In genomic region chr15:95864467-95864886, GRCh38 we compare ENCODE assay signal across 15 cellular contexts.
DNase-seq lines count a peak whose midpoint lies in the region; ATAC-seq and TF ChIP-seq lines count a peak whose summit lies in the region.
"Had no signal": no experiment of that assay in that cellular context is flagged by ENCODE, and none has a peak within 500 bp of the region (broad histone marks: within the 10 kb centered on the region; RNA-seq: fewer than 3 reads in every experiment).

No MANE protein-coding gene starts in this region.

- peak overlapping the region; percentile 23 for H3K27ac Mint-ChIP-seq in CD8-positive, alpha-beta T cell
- H3K27ac Mint-ChIP-seq: B cell had no signal

- no peak overlapping the region for H3K27ac ChIP-seq in CD8-positive, alpha-beta T cell (ENCODE audit: low read depth, low read length)
- H3K27ac ChIP-seq in tibial artery (no peak overlapping the region), esophagus squamous epithelium (no peak overlapping the region), PC-3 (ENCODE audit: low read length) (no peak overlapping the region)
- H3K27ac ChIP-seq: psoas muscle had no signal

- POLR2A ChIA-PET in CD8-positive, alpha-beta T cell (lab: Charles Lee): interaction anchor here (0.9 to 1.4 kb wide), 2 partner anchors 10 to 15 kb away, joined by 3 read pairs; no protein-coding TSS in a partner anchor
- POLR2A ChIA-PET in PC-3 (lab: Charles Lee; ENCODE audit: unreplicated experiment): interaction anchor here (0.6 kb wide), 1 partner anchor 120 kb away, joined by 3 read pairs; no protein-coding TSS in a partner anchor

- H3K27me3 Mint-ChIP-seq in CD8-positive, alpha-beta T cell (ENCODE audit: low read depth): peaks cover 3% of the 10 kb centered on the region
- H3K27me3 Mint-ChIP-seq: B cell had no signal

- H3K4me1 Mint-ChIP-seq in CD8-positive, alpha-beta T cell (ENCODE audit: low read depth): peaks cover 24% of the 10 kb centered on the region
- H3K4me1 Mint-ChIP-seq: B cell had no signal

- no peak for TF ChIP-seq CTCF in CD8-positive, alpha-beta T cell (IDR thresholded peaks at IDR 0.05)
- no peak for TF ChIP-seq CTCF in tibial artery (IDR thresholded peaks at IDR 0.05)
- no peak for TF ChIP-seq CTCF in esophagus squamous epithelium (IDR thresholded peaks at IDR 0.05)
- TF ChIP-seq CTCF in PC-3 (conservative IDR thresholded peaks at IDR 0.05; ENCODE audit: low read depth, low read length): no peak

- no peak overlapping the region for H3K9ac ChIP-seq in PC-3 (ENCODE audit: low read length)

- no peaks in the 10 kb centered on the region for H3K9me2 ChIP-seq in PC-3 (replicated peaks; ENCODE audit: low read length)

- no peak overlapping the region for H3K4me2 ChIP-seq in PC-3 (ENCODE audit: low read length)

- H4K20me1 ChIP-seq in PC-3 (ENCODE audit: low read length): no peaks in the 10 kb centered on the region

- peak; percentile 61 for ATAC-seq in CD8-positive, alpha-beta T cell
- peak; percentile 86 for ATAC-seq in GM18907 (IDR thresholded peaks at IDR 0.05; ENCODE audit: unreplicated experiment)
- peak; percentile 76 for ATAC-seq in HG02884 (IDR thresholded peaks at IDR 0.05; ENCODE audit: unreplicated experiment)
- ATAC-seq in HG03175 (IDR thresholded peaks at IDR 0.05; ENCODE audit: unreplicated experiment): no peak
- no peak for ATAC-seq in PC-3
- ATAC-seq: psoas muscle had no signal

- no peaks in the 10 kb centered on the region for H3K36me3 Mint-ChIP-seq in CD8-positive, alpha-beta T cell

- WGBS in esophagus squamous epithelium, 2 donors: 60 to 72% methylated on average over 3 of the region's 3 CpGs

- no peaks in the 10 kb centered on the region for H3F3A ChIP-seq in PC-3 (ENCODE audit: low read length, unreplicated experiment)

- H3K9me3 Mint-ChIP-seq in CD8-positive, alpha-beta T cell: no peaks in the 10 kb centered on the region

- no peaks in the 10 kb centered on the region for H3K4me1 ChIP-seq in CD8-positive, alpha-beta T cell (ENCODE audit: insufficient read depth, low read length)
- peaks cover 0 to 8% (median 0%) of the 10 kb centered on the region in 4 donors for H3K4me1 ChIP-seq in tibial artery
- no peaks in the 10 kb centered on the region for H3K4me1 ChIP-seq in esophagus squamous epithelium
- H3K4me1 ChIP-seq in PC-3 (ENCODE audit: insufficient read depth, low read length): no peaks in the 10 kb centered on the region
- H3K4me1 ChIP-seq: psoas muscle had no signal

- TF ChIP-seq POLR2A in esophagus squamous epithelium (IDR thresholded peaks at IDR 0.05): no peak

- H3K9me3 ChIP-seq in CD8-positive, alpha-beta T cell (ENCODE audit: low read length): no peaks in the 10 kb centered on the region
- no peaks in the 10 kb centered on the region for H3K9me3 ChIP-seq in tibial artery
- H3K9me3 ChIP-seq in esophagus squamous epithelium: no peaks in the 10 kb centered on the region
- H3K9me3 ChIP-seq in PC-3 (ENCODE audit: low read length): no peaks in the 10 kb centered on the region
- H3K9me3 ChIP-seq: psoas muscle had no signal

- H3K27me3 ChIP-seq in CD8-positive, alpha-beta T cell (ENCODE audit: insufficient read depth, low read length): no peaks in the 10 kb centered on the region
- no peaks in the 10 kb centered on the region for H3K27me3 ChIP-seq in tibial artery
- no peaks in the 10 kb centered on the region for H3K27me3 ChIP-seq in esophagus squamous epithelium
- no peaks in the 10 kb centered on the region for H3K27me3 ChIP-seq in PC-3 (ENCODE audit: low read length)

- no peaks in the 10 kb centered on the region for H3K79me2 ChIP-seq in PC-3 (ENCODE audit: low read length)

- no peak overlapping the region for H3K4me3 ChIP-seq in CD8-positive, alpha-beta T cell (ENCODE audit: low read depth, low read length)
- no peak overlapping the region for H3K4me3 ChIP-seq in tibial artery
- H3K4me3 ChIP-seq in esophagus squamous epithelium: no peak overlapping the region
- H3K4me3 ChIP-seq in PC-3 (ENCODE audit: low read length): no peak overlapping the region
- H3K4me3 ChIP-seq: psoas muscle had no signal

- H3K4me3 Mint-ChIP-seq in CD8-positive, alpha-beta T cell: no peak overlapping the region
- H3K4me3 Mint-ChIP-seq: B cell had no signal

- BruUV-seq in PC-3 (replicated peaks; lab: Mats Ljungman, UMichigan): no TSS peak

- H2AFZ ChIP-seq in PC-3 (ENCODE audit: low read length): no peak overlapping the region

- intact Hi-C loops in CD8-positive, alpha-beta T cell (cut with DNase I, micrococcal nuclease): no loop called here
- intact Hi-C loops in tibial artery (cut with DNase I; ENCODE audit: low total_unique reads): no loop called here
- intact Hi-C loops in esophagus squamous epithelium (cut with DNase I): no loop called here
- intact Hi-C loops in PC-3 (cut with micrococcal nuclease): no loop called here

- no peaks in the 10 kb centered on the region for H3K36me3 ChIP-seq in CD8-positive, alpha-beta T cell (ENCODE audit: insufficient read depth, low read length)
- H3K36me3 ChIP-seq in tibial artery: no peaks in the 10 kb centered on the region
- H3K36me3 ChIP-seq in esophagus squamous epithelium: no peaks in the 10 kb centered on the region
- no peaks in the 10 kb centered on the region for H3K36me3 ChIP-seq in PC-3 (ENCODE audit: low read depth, low read length)

- CTCF ChIA-PET in CD8-positive, alpha-beta T cell (lab: Charles Lee): no interaction called here
- CTCF ChIA-PET in PC-3 (lab: Charles Lee): no interaction called here

- DNase-seq in CD8-positive, alpha-beta T cell: peak in 3 of 7 experiments; percentile 10 to 48 (median 17)
- DNase-seq in NCI-H345 (lab: John Stamatoyannopoulos, UW): peak; percentile 53
- no peak for DNase-seq in tibial artery
- no peak for DNase-seq in esophagus squamous epithelium (lab: John Stamatoyannopoulos, UW)
- no peak for DNase-seq in PC-3
- DNase-seq: GDM1, hippocampal formation, NCI-H1105 treated with DMSO at 0.1 percent for 48 hours, OCI-M1, psoas muscle, T-helper 9 cell had no signal

Comparison
In these comparisons a context has a peak if more than half of its experiments do, and no peak if none do; other contexts are left out.
1. ATAC-seq: peak in CD8-positive, alpha-beta T cell (single experiment), GM18907 (single experiment) and HG02884 (single experiment); none in HG03175 (single experiment) and PC-3 (single experiment).